In the genomic region with DNA sequence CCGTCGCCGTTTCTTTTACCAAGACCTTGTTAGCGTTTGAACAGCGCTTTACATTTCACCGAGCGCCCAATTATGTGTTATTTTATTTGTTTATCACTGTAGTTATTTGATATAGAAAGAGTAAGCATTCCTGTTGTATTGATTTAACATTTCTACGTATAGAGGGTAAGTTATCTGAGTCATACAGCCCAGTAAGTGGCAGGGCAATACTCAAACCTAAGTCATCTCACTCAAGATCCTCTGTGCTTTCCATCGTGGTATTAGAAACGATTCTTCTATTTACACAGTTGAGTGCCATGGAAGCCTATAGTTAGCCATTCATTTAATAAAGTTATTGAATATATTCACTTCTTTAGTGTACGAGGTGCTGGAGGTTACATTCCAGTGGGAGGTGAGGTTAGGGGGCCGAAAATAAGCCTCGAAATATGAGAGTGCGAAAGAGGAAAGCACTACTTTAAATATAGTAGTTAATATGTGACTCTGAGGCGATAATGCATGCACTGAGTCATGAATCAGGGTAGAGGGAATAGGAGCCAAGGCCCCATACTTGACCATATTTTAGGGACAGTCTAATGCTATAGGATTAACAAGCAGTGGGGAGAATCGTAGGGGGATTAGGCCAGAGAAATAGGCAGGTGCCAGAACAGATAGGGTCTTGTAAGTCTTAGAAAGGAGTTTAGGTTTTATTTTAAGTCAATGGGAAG, we compare ENCODE assay signal across 8 cellular contexts. TPM values are rescaled to one million over a fixed set of nuclear protein-coding genes. Genes with fewer than 3 reads are reported as not detected.
A peak's percentile ranks its signal among the peaks of the same experiment; 100 is the strongest.
DNase-seq lines count a peak whose midpoint lies in the region; ATAC-seq and TF ChIP-seq lines count a peak whose summit lies in the region.

No MANE protein-coding gene starts in this region.

- no peak for TF ChIP-seq CTCF in nephron progenitor cell (IDR thresholded peaks at IDR 0.05)

- peak overlapping the region; percentile 100 for H3K4me3 ChIP-seq in CD4-positive, CD25-positive, alpha-beta regulatory T cell (ENCODE audit: low read depth, low read length)

- peaks cover 5% of the 10 kb centered on the region for H3K36me3 ChIP-seq in CD4-positive, CD25-positive, alpha-beta regulatory T cell (ENCODE audit: control insufficient read depth, insufficient read depth, low read length)

- peaks cover 10 to 37% (median 34%) of the 10 kb centered on the region in 4 donors for H3K4me1 Mint-ChIP-seq in CD4-positive, CD25-positive, alpha-beta regulatory T cell
- H3K4me1 Mint-ChIP-seq in dendritic cell treated with granulocyte-macrophage colony-stimulating factor and Interleukin-4, amounts not matched to agents 40 ng/mL and 50 ng/mL, for 4 days (ENCODE audit: low read depth), result peaks cover 21% of the 10 kb centered on the region
- peaks cover 27% of the 10 kb centered on the region for H3K4me1 Mint-ChIP-seq in nephron progenitor cell

- H3K4me3 Mint-ChIP-seq in CD4-positive, CD25-positive, alpha-beta regulatory T cell, result peak overlapping the region; percentile 95 to 99 (median 98)
- H3K4me3 Mint-ChIP-seq in dendritic cell treated with granulocyte-macrophage colony-stimulating factor and Interleukin-4, amounts not matched to agents 40 ng/mL and 50 ng/mL, for 4 days, result peak overlapping the region; percentile 92
- peak overlapping the region; percentile 96 for H3K4me3 Mint-ChIP-seq in nephron progenitor cell

- H3K4me1 ChIP-seq in CD4-positive, CD25-positive, alpha-beta regulatory T cell (ENCODE audit: control insufficient read depth, insufficient read depth, low read length, poor library complexity, severe bottlenecking), result peaks cover 17% of the 10 kb centered on the region

- H3K27ac ChIP-seq in CD4-positive, CD25-positive, alpha-beta regulatory T cell (ENCODE audit: insufficient read depth, low read length, poor library complexity, severe bottlenecking), result peak overlapping the region; percentile 91

- no peaks in the 10 kb centered on the region for H3K27me3 ChIP-seq in CD4-positive, CD25-positive, alpha-beta regulatory T cell (ENCODE audit: control insufficient read depth, insufficient read depth, low read length)

- intact Hi-C loops in dendritic cell treated with granulocyte-macrophage colony-stimulating factor and Interleukin-4, amounts not matched to agents 40 ng/mL and 50 ng/mL, for 4 days (cut with micrococcal nuclease), result loop anchor here (5.0 to 10.0 kb wide), 3 partner anchors 105 to 667 kb away; a partner anchor contains a TSS

- H3K36me3 Mint-ChIP-seq in CD4-positive, CD25-positive, alpha-beta regulatory T cell, result no peaks in the 10 kb centered on the region
- peaks cover 15% of the 10 kb centered on the region for H3K36me3 Mint-ChIP-seq in dendritic cell treated with granulocyte-macrophage colony-stimulating factor and Interleukin-4, amounts not matched to agents 40 ng/mL and 50 ng/mL, for 4 days (ENCODE audit: low read depth)
- peaks cover 14% of the 10 kb centered on the region for H3K36me3 Mint-ChIP-seq in nephron progenitor cell (ENCODE audit: low read depth)

- H3K9me3 Mint-ChIP-seq in CD4-positive, CD25-positive, alpha-beta regulatory T cell, result no peaks in the 10 kb centered on the region
- no peaks in the 10 kb centered on the region for H3K9me3 Mint-ChIP-seq in dendritic cell treated with granulocyte-macrophage colony-stimulating factor and Interleukin-4, amounts not matched to agents 40 ng/mL and 50 ng/mL, for 4 days
- H3K9me3 Mint-ChIP-seq in nephron progenitor cell, result no peaks in the 10 kb centered on the region

- no peak for DNase-seq in CD4-positive, CD25-positive, alpha-beta regulatory T cell
- DNase-seq in M059J (ENCODE audit: low read depth), result peak; percentile 2
- DNase-seq in nephron progenitor cell, result no peak
- DNase-seq in amniotic stem cell (lab: John Stamatoyannopoulos, UW), result no peak
- no peak for DNase-seq in amygdala (lab: John Stamatoyannopoulos, UW)
- DNase-seq in NCI-H2227 treated with DMSO at 0.1 percent for 48 hours (lab: John Stamatoyannopoulos, UW), result no peak

- no peaks in the 10 kb centered on the region for H3K9me3 ChIP-seq in CD4-positive, CD25-positive, alpha-beta regulatory T cell (ENCODE audit: control insufficient read depth in 2 of 2, low read length in 2 of 2)

- no peak for ATAC-seq in CD4-positive, CD25-positive, alpha-beta regulatory T cell (ENCODE audit: low read depth in 2 of 2)
- ATAC-seq in GM21526 (IDR thresholded peaks at IDR 0.05; ENCODE audit: low FRiP score, unreplicated experiment), result no peak

- H3K27me3 Mint-ChIP-seq in CD4-positive, CD25-positive, alpha-beta regulatory T cell, result peaks cover 6% of the 10 kb centered on the region
- no peaks in the 10 kb centered on the region for H3K27me3 Mint-ChIP-seq in dendritic cell treated with granulocyte-macrophage colony-stimulating factor and Interleukin-4, amounts not matched to agents 40 ng/mL and 50 ng/mL, for 4 days
- H3K27me3 Mint-ChIP-seq in nephron progenitor cell (ENCODE audit: low read depth, poor library complexity), result no peaks in the 10 kb centered on the region

- H3K27ac Mint-ChIP-seq in CD4-positive, CD25-positive, alpha-beta regulatory T cell, result peak overlapping the region; percentile 97 to 100 (median 99)
- peak overlapping the region; percentile 96 for H3K27ac Mint-ChIP-seq in dendritic cell treated with granulocyte-macrophage colony-stimulating factor and Interleukin-4, amounts not matched to agents 40 ng/mL and 50 ng/mL, for 4 days
- H3K27ac Mint-ChIP-seq in nephron progenitor cell, result peak overlapping the region; percentile 100

RNA-seq across cellular contexts. Expression of a gene that starts 0.6 kb away (rescaled TPM):
- 1.9 TPM for total RNA-seq in CD4-positive, CD25-positive, alpha-beta regulatory T cell
- 1 to 10 TPM; 1.1 to 5.7 (median 3.2) TPM for polyA plus RNA-seq in CD4-positive, CD25-positive, alpha-beta regulatory T cell
- total RNA-seq in M059J (2014; rRNA removed; shearing (Covaris generic)), result 63.4 and 66.7 TPM in 2 replicates

RNA-seq across cellular contexts. Expression of a gene that starts 22.7 kb away (rescaled TPM):
- 11.4 TPM for total RNA-seq in CD4-positive, CD25-positive, alpha-beta regulatory T cell
- polyA plus RNA-seq in CD4-positive, CD25-positive, alpha-beta regulatory T cell, result 10 to 100 TPM; 33.2 to 43.1 (median 37.7) TPM
- 52.6 and 54.0 TPM in 2 replicates for total RNA-seq in M059J (2014; rRNA removed; shearing (Covaris generic))

Comparison
In these comparisons a context has a peak if more than half of its experiments do, and no peak if none do; other contexts are left out.
1. RNA of a gene that starts 0.6 kb away (total RNA-seq): 63.4 to 66.7 TPM in M059J; 1.9 TPM in CD4-positive, CD25-positive, alpha-beta regulatory T cell (single experiment); every median in the first group is over 10 times any median in the second.
2. Peak in every context shown above with its lines, with median percentiles within 50 percentile points of each other: H3K27ac Mint-ChIP-seq and H3K4me3 Mint-ChIP-seq.